Comparison of ENCODE assay signal across 3 cellular contexts in genomic region chr15:75942464-75942863, GRCh38.
TF ChIP-seq lines count a peak whose summit lies in the region.

No MANE protein-coding gene starts in this region.

TF ChIP-seq in A549, 52 proteins besides CTCF, POLR2A, EP300 and RAD21:
- TF ChIP-seq EHMT2 (IDR thresholded peaks at IDR 0.05; ENCODE audit: low read depth) (no peak), BHLHE40 (IDR thresholded peaks at IDR 0.05; ENCODE audit: low read depth, low read length) (no peak), EHF (CRISPR knock-in tag; IDR thresholded peaks at IDR 0.05) (no peak), RNF2 (IDR thresholded peaks at IDR 0.05; ENCODE audit: borderline replicate concordance, low read depth) (no peak), HOXB5 (CRISPR knock-in tag; IDR thresholded peaks at IDR 0.05) (no peak), POLR2AphosphoS2 (conservative IDR thresholded peaks at IDR 0.05; ENCODE audit: low read length) (no peak), GATA3 (IDR thresholded peaks at IDR 0.05; ENCODE audit: borderline replicate concordance) (no peak), ZFP36 (IDR thresholded peaks at IDR 0.05; ENCODE audit: borderline replicate concordance, partially characterized antibody) (no peak)
TF ChIP-seq in A549: peak in this region for 0.

TF ChIP-seq in GM12878, 131 proteins besides CTCF, POLR2A, EP300 and RAD21:
- no peak for TF ChIP-seq MAX (IDR thresholded peaks at IDR 0.05; ENCODE audit: low read depth, low read length)
- no peak for TF ChIP-seq STAT3 (IDR thresholded peaks at IDR 0.05; ENCODE audit: low read depth, low read length)
- no peak for TF ChIP-seq IRF5 (IDR thresholded peaks at IDR 0.05; ENCODE audit: borderline replicate concordance)
- TF ChIP-seq POLR2AphosphoS5 (IDR thresholded peaks at IDR 0.05; ENCODE audit: low read length): no peak
- TF ChIP-seq ZBTB11 (CRISPR knock-in tag; IDR thresholded peaks at IDR 0.05): no peak
- no peak for TF ChIP-seq TBL1XR1 (IDR thresholded peaks at IDR 0.05; ENCODE audit: low read depth, low read length)
- no peak for TF ChIP-seq SIN3A (IDR thresholded peaks at IDR 0.05; ENCODE audit: low read depth, low read length)
- no peak for TF ChIP-seq CEBPB (IDR thresholded peaks at IDR 0.05; ENCODE audit: borderline replicate concordance in 1 of 2, low read depth in 2 of 2, low read length in 2 of 2)
- no peak for TF ChIP-seq ZBED1 (IDR thresholded peaks at IDR 0.05; ENCODE audit: borderline replicate concordance)
- TF ChIP-seq CREM (IDR thresholded peaks at IDR 0.05; ENCODE audit: low read depth): no peak
- no peak for TF ChIP-seq SREBF1 (IDR thresholded peaks at IDR 0.05; ENCODE audit: low read length)
- TF ChIP-seq RUNX3 (IDR thresholded peaks at IDR 0.05; ENCODE audit: low read length): no peak
- no peak for TF ChIP-seq MEF2A (IDR thresholded peaks at IDR 0.05; ENCODE audit: insufficient read depth, low read depth, low read length)
- TF ChIP-seq JUND (IDR thresholded peaks at IDR 0.05; ENCODE audit: low read depth, low read length): no peak
- no peak for TF ChIP-seq PKNOX1 (IDR thresholded peaks at IDR 0.05)
- no peak for TF ChIP-seq IRF3 (IDR thresholded peaks at IDR 0.05)
- no peak for TF ChIP-seq ATF2 (IDR thresholded peaks at IDR 0.05; ENCODE audit: low read length)

TF ChIP-seq in HepG2, 621 proteins besides CTCF, POLR2A, EP300 and RAD21:
- no peak for TF ChIP-seq MED13 (CRISPR knock-in tag; IDR thresholded peaks at IDR 0.05)
- no peak for TF ChIP-seq SRF (IDR thresholded peaks at IDR 0.05; ENCODE audit: low read depth, low read length)
- TF ChIP-seq KDM2A (CRISPR knock-in tag; IDR thresholded peaks at IDR 0.05; ENCODE audit: borderline replicate concordance, low read depth): 0 out of 2 replicates have a peak, but pooled peaks have one; percentile 27
- TF ChIP-seq RARG (CRISPR knock-in tag; IDR thresholded peaks at IDR 0.05; ENCODE audit: low read depth): no peak
- TF ChIP-seq RBM39 (IDR thresholded peaks at IDR 0.05; ENCODE audit: low read depth, low read length, poor library complexity, severe bottlenecking): no peak
- TF ChIP-seq DMAP1 (CRISPR knock-in tag; IDR thresholded peaks at IDR 0.05): no peak
- TF ChIP-seq MEIS1 (CRISPR knock-in tag; IDR thresholded peaks at IDR 0.05; ENCODE audit: borderline replicate concordance): no peak
- TF ChIP-seq ZNF777 (CRISPR knock-in tag; IDR thresholded peaks at IDR 0.05): no peak
- TF ChIP-seq PAX8 (CRISPR knock-in tag; IDR thresholded peaks at IDR 0.05; ENCODE audit: borderline replicate concordance): no peak
- no peak for TF ChIP-seq MAF1 (CRISPR knock-in tag; IDR thresholded peaks at IDR 0.05; ENCODE audit: borderline replicate concordance)
- TF ChIP-seq ZMYM2 (CRISPR knock-in tag; IDR thresholded peaks at IDR 0.05): no peak
- TF ChIP-seq ZNF552 (CRISPR knock-in tag; IDR thresholded peaks at IDR 0.05; ENCODE audit: borderline replicate concordance): no peak
- TF ChIP-seq POLR2G (IDR thresholded peaks at IDR 0.05; ENCODE audit: low read depth, low read length): peak; percentile 32; the same call in 1 of the 2 replicates
- no peak for TF ChIP-seq ZBTB14 (CRISPR knock-in tag; IDR thresholded peaks at IDR 0.05)
- TF ChIP-seq RBM22 (optimal IDR thresholded peaks at IDR 0.05; ENCODE audit: low read length): peak; percentile 60
- TF ChIP-seq ZNF180 (CRISPR knock-in tag; IDR thresholded peaks at IDR 0.05; ENCODE audit: borderline replicate concordance, low read depth): no peak
- TF ChIP-seq ZNF547 (CRISPR knock-in tag; IDR thresholded peaks at IDR 0.05): no peak
- TF ChIP-seq ZNF432 (CRISPR knock-in tag; IDR thresholded peaks at IDR 0.05; ENCODE audit: borderline replicate concordance): no peak
- TF ChIP-seq ZNF788 (CRISPR knock-in tag; IDR thresholded peaks at IDR 0.05; ENCODE audit: borderline replicate concordance): no peak
TF ChIP-seq in HepG2: peak in this region for 3.
